10 cellular contexts compared by ENCODE assay signal in the genomic region with DNA sequence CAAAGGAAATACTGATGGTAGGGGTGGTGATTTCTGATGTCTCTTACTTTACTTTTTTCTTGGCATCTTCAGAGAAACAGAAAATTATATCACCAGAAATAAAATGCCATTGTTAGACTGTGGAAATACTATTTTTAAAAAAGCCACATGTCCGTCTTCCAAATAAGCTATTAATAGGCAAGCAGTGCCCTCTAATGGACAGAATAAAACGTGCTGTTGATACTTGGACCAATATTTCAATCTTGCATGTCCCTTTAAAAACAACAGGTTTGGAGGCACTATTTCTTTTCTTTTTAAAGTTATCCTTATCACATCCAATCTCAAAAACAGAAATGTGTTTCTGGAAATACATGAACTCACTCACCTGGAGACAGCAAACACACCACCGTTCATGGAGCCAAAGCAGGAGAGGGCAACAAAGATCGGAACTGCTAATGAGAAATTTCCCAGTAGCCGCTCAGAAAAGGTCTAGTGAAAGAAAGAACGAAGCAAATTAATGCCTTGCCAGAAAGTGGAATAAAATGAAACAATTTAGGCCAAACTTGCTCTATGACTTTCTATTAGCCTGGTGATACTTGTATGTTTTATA. TPM values are rescaled to one million over a fixed set of nuclear protein-coding genes. Genes with fewer than 3 reads are reported as not detected.
A peak's percentile ranks its signal among the peaks of the same experiment; 100 is the strongest.
DNase-seq lines count a peak whose midpoint lies in the region; ATAC-seq, FAIRE-seq and TF ChIP-seq lines count a peak whose summit lies in the region.
"Had no signal": no experiment of that assay in that cellular context is flagged by ENCODE, and none has a peak within 500 bp of the region (broad histone marks: within the 10 kb centered on the region; RNA-seq: fewer than 3 reads in every experiment).

No MANE protein-coding gene starts in this region.

- H3K27ac ChIP-seq in ascending aorta (no peak overlapping the region), hepatocyte (peak overlapping the region; percentile 65), thyroid gland (no peak overlapping the region)
- H3K27ac ChIP-seq: SJSA1 had no signal

- H3K79me2 ChIP-seq in hepatocyte, result no peaks in the 10 kb centered on the region

- ATAC-seq in GM21367 (IDR thresholded peaks at IDR 0.05; ENCODE audit: unreplicated experiment) (peak; percentile 76), GM19452 (IDR thresholded peaks at IDR 0.05; ENCODE audit: unreplicated experiment) (no peak), GM21737 (IDR thresholded peaks at IDR 0.05; ENCODE audit: unreplicated experiment) (no peak)

- H3K9me2 ChIP-seq in hepatocyte (replicated peaks; ENCODE audit: insufficient read depth), result no peaks in the 10 kb centered on the region

- intact Hi-C loops in ascending aorta (cut with DNase I) (loop anchor here (2.0 to 10.0 kb wide), 5 partner anchors 91 to 1058 kb away; no protein-coding TSS in a partner anchor), thyroid gland (cut with DNase I) (no loop called here)

- H3K36me3 ChIP-seq in ascending aorta (no peaks in the 10 kb centered on the region), hepatocyte (replicated peaks; ENCODE audit: insufficient read depth, low read depth) (peaks cover 5% of the 10 kb centered on the region), thyroid gland (no peaks in the 10 kb centered on the region)

- peak; percentile 96 for FAIRE-seq in D721Med (lab: Jason Lieb, UNC)

- no peaks in the 10 kb centered on the region for H3K4me1 ChIP-seq in ascending aorta
- peaks cover 20% of the 10 kb centered on the region for H3K4me1 ChIP-seq in hepatocyte (ENCODE audit: insufficient read depth)
- H3K4me1 ChIP-seq in thyroid gland, result no peaks in the 10 kb centered on the region
- H3K4me1 ChIP-seq: SJSA1 had no signal

- DNase-seq in D721Med (ENCODE audit: insufficient read length, low spot score), result no peak
- DNase-seq in NCI-H1048 (lab: John Stamatoyannopoulos, UW), result peak; percentile 27
- no peak for DNase-seq in ascending aorta (ENCODE audit: low spot score in 2 of 2)
- peak; percentile 71 for DNase-seq in hepatocyte (ENCODE audit: low spot score)
- DNase-seq in thyroid gland, result no peak
- DNase-seq: right cardiac atrium had no signal

- WGBS in hepatocyte (ENCODE audit: low lambda C conversion rate, missing lambda C conversion rate), result 49% methylated on average over 6 of the region's 6 CpGs
- WGBS in thyroid gland, 2 donors, result 50 to 54% methylated on average over 6 of the region's 6 CpGs

- no peak overlapping the region for H3K4me2 ChIP-seq in hepatocyte

- no peak overlapping the region for H3K4me3 ChIP-seq in ascending aorta
- no peak overlapping the region for H3K4me3 ChIP-seq in hepatocyte
- H3K4me3 ChIP-seq in thyroid gland (replicated peaks in 1 of 3), result no peak overlapping the region
- H3K4me3 ChIP-seq: SJSA1 had no signal

- H3K27me3 ChIP-seq in ascending aorta, result no peaks in the 10 kb centered on the region
- no peaks in the 10 kb centered on the region for H3K27me3 ChIP-seq in hepatocyte
- H3K27me3 ChIP-seq in thyroid gland, result no peaks in the 10 kb centered on the region
- H3K27me3 ChIP-seq: SJSA1 had no signal

- H4K20me1 ChIP-seq in hepatocyte (ENCODE audit: insufficient read depth, poor library complexity, severe bottlenecking), result no peaks in the 10 kb centered on the region

- peak; percentile 83 for TF ChIP-seq CTCF in D721Med (IDR thresholded peaks at IDR 0.05; ENCODE audit: insufficient read depth, missing control alignments)
- peak; percentile 40 to 71 (median 60) for TF ChIP-seq CTCF in ascending aorta (IDR thresholded peaks at IDR 0.05)
- peak; percentile 86 for TF ChIP-seq CTCF in hepatocyte (IDR thresholded peaks at IDR 0.05; ENCODE audit: poor library complexity)
- peak in 5 of 6 experiments; percentile 28 to 78 (median 53) for TF ChIP-seq CTCF in thyroid gland (IDR thresholded peaks at IDR 0.05)

- H3K9me3 ChIP-seq in ascending aorta, result no peaks in the 10 kb centered on the region
- no peaks in the 10 kb centered on the region for H3K9me3 ChIP-seq in hepatocyte (ENCODE audit: low read depth)
- H3K9me3 ChIP-seq in thyroid gland, result no peaks in the 10 kb centered on the region
- H3K9me3 ChIP-seq: SJSA1 had no signal

- H2AFZ ChIP-seq in hepatocyte, result no peak overlapping the region

- no peak for TF ChIP-seq POLR2A in thyroid gland (IDR thresholded peaks at IDR 0.05)

RNA-seq across cellular contexts. Expression of gene SLC7A11, which starts 59.2 kb away (rescaled TPM):
- total RNA-seq in ascending aorta, result 0.75 TPM
- 24.3 and 26.1 TPM in 2 replicates for total RNA-seq in hepatocyte
- 5.1 and 5.3 TPM in 2 replicates for polyA plus RNA-seq in hepatocyte
- 10 to 100 TPM in 1 of 4 donors, 1 to 10 TPM in 3; 6.2 to 39.8 (median 8.8) TPM for total RNA-seq in thyroid gland

Comparison
In these comparisons a context has a peak if more than half of its experiments do, and no peak if none do; other contexts are left out.
1. DNase-seq: peak in NCI-H1048 (single experiment) and hepatocyte (single experiment); none in D721Med (single experiment), ascending aorta (0 of 2) and thyroid gland (0 of 2).
2. Peak in every context shown above with its lines, with median percentiles within 50 percentile points of each other: CTCF ChIP-seq.